ENCODE assay signal across 5 cellular contexts in the genomic region with DNA sequence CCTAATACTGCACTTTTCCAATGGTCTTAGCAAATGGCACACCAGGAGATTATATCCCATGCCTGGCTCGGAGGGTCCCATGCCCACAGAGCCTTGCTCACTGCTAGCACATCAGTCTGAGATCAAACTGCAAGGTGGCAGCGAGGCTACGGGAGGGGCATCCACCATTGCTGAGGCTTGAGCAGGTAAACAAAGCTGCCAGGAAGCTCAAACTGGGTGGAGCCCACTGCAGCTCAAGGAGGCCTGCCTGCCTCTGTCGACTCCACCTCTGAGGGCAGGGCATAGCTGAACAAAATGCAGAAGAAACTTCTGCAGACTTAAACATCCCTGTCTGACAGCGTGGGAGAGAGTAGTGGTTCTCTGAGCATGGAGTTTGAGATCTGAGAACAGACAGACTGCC. TPM values are rescaled to one million over a fixed set of nuclear protein-coding genes. Genes with fewer than 3 reads are reported as not detected.
"Had no signal": no experiment of that assay in that cellular context is flagged by ENCODE, and none has a peak within 500 bp of the region (broad histone marks: within the 10 kb centered on the region; RNA-seq: fewer than 3 reads in every experiment).

No MANE protein-coding gene starts in this region.

RNA-seq across cellular contexts. Expression of a gene that starts 2.9 kb away (rescaled TPM):
- total RNA-seq: GM23338, H1, HT-29, IMR-90, K562 had no signal
- polyA plus RNA-seq: H1, IMR-90, K562 had no signal
